ENCODE assay signal across 31 cellular contexts in genomic region chrX:78330068-78330467, GRCh38. TPM values are rescaled to one million over a fixed set of nuclear protein-coding genes. Genes with fewer than 3 reads are reported as not detected.
DNase-seq lines count a peak whose midpoint lies in the region; ATAC-seq and TF ChIP-seq lines count a peak whose summit lies in the region.
"Had no signal": no experiment of that assay in that cellular context is flagged by ENCODE, and none has a peak within 500 bp of the region (broad histone marks: within the 10 kb centered on the region; RNA-seq: fewer than 3 reads in every experiment).

No MANE protein-coding gene starts in this region.

- WGBS in esophagus muscularis mucosa: 69% methylated on average over 2 of the region's 2 CpGs

- POLR2A ChIA-PET in CD4-positive, alpha-beta memory T cell (lab: Charles Lee; ENCODE audit: partially characterized antibody): interaction anchor here (1.1 kb wide), 1 partner anchor 19 kb away, joined by 3 read pairs; no protein-coding TSS in a partner anchor

- peaks cover 60% of the 10 kb centered on the region for H3K4me1 Mint-ChIP-seq in T-helper 1 cell treated with Interleukin-12 subunit alpha and Interleukin-12 subunit beta and Interleukin-4 antibody, amounts not matched to agents 30 μg/mL and 1 μg/mL, for 36 hours (ENCODE audit: low read depth)
- H3K4me1 Mint-ChIP-seq in CD4-positive, alpha-beta memory T cell: peaks cover 37 to 78% (median 54%) of the 10 kb centered on the region in 4 donors
- H3K4me1 Mint-ChIP-seq in T-helper 17 cell: peaks cover 32% of the 10 kb centered on the region

- TF ChIP-seq CTCF in esophagus muscularis mucosa (IDR thresholded peaks at IDR 0.05): no peak

- TF ChIP-seq EP300 in esophagus muscularis mucosa (IDR thresholded peaks at IDR 0.05): no peak

- no peaks in the 10 kb centered on the region for H3K9me3 ChIP-seq in CD4-positive, alpha-beta memory T cell (ENCODE audit: control insufficient read depth in 1 of 2, low read length in 2 of 2)
- H3K9me3 ChIP-seq in T-helper 17 cell (ENCODE audit: control insufficient read depth, low read length, poor library complexity, severe bottlenecking) (no peaks in the 10 kb centered on the region), esophagus muscularis mucosa (no peaks in the 10 kb centered on the region)
- H3K9me3 ChIP-seq: ascending aorta, thyroid gland had no signal

- H3K36me3 ChIP-seq in CD4-positive, alpha-beta memory T cell (ENCODE audit: insufficient read depth, low read length): no peaks in the 10 kb centered on the region
- H3K36me3 ChIP-seq in esophagus muscularis mucosa: no peaks in the 10 kb centered on the region
- H3K36me3 ChIP-seq: ascending aorta, thyroid gland had no signal

- no peak overlapping the region for H3K4me3 ChIP-seq in CD4-positive, alpha-beta memory T cell (ENCODE audit: low read length in 2 of 2)
- no peak overlapping the region for H3K4me3 ChIP-seq in esophagus muscularis mucosa
- H3K4me3 ChIP-seq: ascending aorta, lung, thyroid gland had no signal

- H3K4me1 ChIP-seq in CD4-positive, alpha-beta memory T cell (ENCODE audit: insufficient read depth, low read length): peaks cover 73% of the 10 kb centered on the region
- peaks cover 0 to 39% (median 25%) of the 10 kb centered on the region in 4 donors for H3K4me1 ChIP-seq in esophagus muscularis mucosa
- H3K4me1 ChIP-seq: ascending aorta, thyroid gland had no signal

- H3K27ac Mint-ChIP-seq in T-helper 1 cell treated with Interleukin-12 subunit alpha and Interleukin-12 subunit beta and Interleukin-4 antibody, amounts not matched to agents 30 μg/mL and 1 μg/mL, for 36 hours: peak overlapping the region; percentile 76
- H3K27ac Mint-ChIP-seq in CD4-positive, alpha-beta memory T cell: peak overlapping the region; percentile 67 to 90 (median 84)
- H3K27ac Mint-ChIP-seq in T-helper 17 cell: peak overlapping the region; percentile 79

- peaks cover 7% of the 10 kb centered on the region for H3K36me3 Mint-ChIP-seq in T-helper 1 cell treated with Interleukin-12 subunit alpha and Interleukin-12 subunit beta and Interleukin-4 antibody, amounts not matched to agents 30 μg/mL and 1 μg/mL, for 36 hours (ENCODE audit: low read depth)
- H3K36me3 Mint-ChIP-seq in CD4-positive, alpha-beta memory T cell: peaks cover 0 to 5% of the 10 kb centered on the region in 2 donors
- no peaks in the 10 kb centered on the region for H3K36me3 Mint-ChIP-seq in T-helper 17 cell (ENCODE audit: low read depth)

- no peaks in the 10 kb centered on the region for H3K9me3 Mint-ChIP-seq in T-helper 1 cell treated with Interleukin-12 subunit alpha and Interleukin-12 subunit beta and Interleukin-4 antibody, amounts not matched to agents 30 μg/mL and 1 μg/mL, for 36 hours
- H3K9me3 Mint-ChIP-seq in CD4-positive, alpha-beta memory T cell: no peaks in the 10 kb centered on the region

- intact Hi-C loops in CD4-positive, alpha-beta memory T cell (cut with micrococcal nuclease): loop anchor here (5.0 kb wide), 1 partner anchor 193 kb away; the partner anchor contains the start of gene TAF9B
- intact Hi-C loops in esophagus muscularis mucosa (cut with DNase I) (no loop called here), left colon (cut with DNase I, micrococcal nuclease) (no loop called here)

- CTCF ChIA-PET in CD4-positive, alpha-beta memory T cell (lab: Charles Lee; ENCODE audit: partially characterized antibody): no interaction called here

- H3K27me3 Mint-ChIP-seq in T-helper 1 cell treated with Interleukin-12 subunit alpha and Interleukin-12 subunit beta and Interleukin-4 antibody, amounts not matched to agents 30 μg/mL and 1 μg/mL, for 36 hours (ENCODE audit: low read depth): no peaks in the 10 kb centered on the region
- no peaks in the 10 kb centered on the region for H3K27me3 Mint-ChIP-seq in CD4-positive, alpha-beta memory T cell
- H3K27me3 Mint-ChIP-seq in T-helper 17 cell: no peaks in the 10 kb centered on the region

- ATAC-seq in T-helper 17 cell (no peak), GM18870 (IDR thresholded peaks at IDR 0.05; ENCODE audit: unreplicated experiment) (no peak), left colon (no peak)
- ATAC-seq: Right ventricle myocardium inferior had no signal

- no peaks in the 10 kb centered on the region for H3K27me3 ChIP-seq in CD4-positive, alpha-beta memory T cell (ENCODE audit: insufficient read depth, low read length)
- no peaks in the 10 kb centered on the region for H3K27me3 ChIP-seq in esophagus muscularis mucosa
- H3K27me3 ChIP-seq: ascending aorta, thyroid gland had no signal

- TF ChIP-seq POLR2A in esophagus muscularis mucosa (IDR thresholded peaks at IDR 0.05; ENCODE audit: low read depth): no peak

- peak overlapping the region; percentile 40 for H3K27ac ChIP-seq in CD4-positive, alpha-beta memory T cell (ENCODE audit: low read depth, low read length)
- peak overlapping the region; percentile 14 to 74 (median 70) for H3K27ac ChIP-seq in esophagus muscularis mucosa (replicated peaks in 1 of 4)
- H3K27ac ChIP-seq: ascending aorta, thyroid gland, VCaP had no signal

- no peak for DNase-seq in T-helper 1 cell
- DNase-seq in CD4-positive, alpha-beta memory T cell: no peak
- no peak for DNase-seq in T-helper 17 cell
- no peak for DNase-seq in esophagus muscularis mucosa (ENCODE audit: extremely low spot score)
- no peak for DNase-seq in SKM-1 treated with dmso at 0.1 percent for 144 hours (lab: John Stamatoyannopoulos, UW; ENCODE audit: unreplicated experiment)
- no peak for DNase-seq in left colon
- DNase-seq: AML-193; COR-L47; DND-41; glutamatergic neuron; GOT3; Karpas-422; NCI-H1048; NCI-H1930; NCI-H226; NCI-H82; nucleus accumbens; OCI-M1; stimulated activated CD4-positive, alpha-beta T cell treated with anti-CD3 and anti-CD28 coated beads, Interleukin-2, amount 100 ng/mL, for 48 hours; SW 1271; thyroid gland had no signal

- H3K4me3 Mint-ChIP-seq in T-helper 1 cell treated with Interleukin-12 subunit alpha and Interleukin-12 subunit beta and Interleukin-4 antibody, amounts not matched to agents 30 μg/mL and 1 μg/mL, for 36 hours: peak overlapping the region; percentile 49
- H3K4me3 Mint-ChIP-seq in CD4-positive, alpha-beta memory T cell: peak overlapping the region in 5 of 8 donors; percentile 51 to 77 (median 68)
- no peak overlapping the region for H3K4me3 Mint-ChIP-seq in T-helper 17 cell

RNA-seq across cellular contexts. Expression of gene CYSLTR1, which starts 2.7 kb away (rescaled TPM):
- total RNA-seq in CD4-positive, alpha-beta memory T cell: 10 to 100 TPM; 29.4 to 31.2 TPM
- polyA plus RNA-seq in CD4-positive, alpha-beta memory T cell: 10 to 100 TPM; 16.9 to 26.9 TPM
- total RNA-seq in T-helper 17 cell (1 to 10 TPM; 1.9 to 5.5 TPM), esophagus muscularis mucosa (10 to 100 TPM; 19.6 to 32.4 (median 25.5) TPM), left colon (1 to 10 TPM in 1 of 2 donors, under 1 TPM in 1; 0.49 to 2.4 TPM)
- total RNA-seq: A172, endothelial cell of umbilical vein, kidney epithelial cell, renal cortical epithelial cell had no signal
- polyA plus RNA-seq: endothelial cell of umbilical vein had no signal
